In genomic region chr17:32160526-32160925, GRCh38 we compare ENCODE assay signal across 20 cellular contexts.
"Had no signal": no experiment of that assay in that cellular context is flagged by ENCODE, and none has a peak within 500 bp of the region (broad histone marks: within the 10 kb centered on the region; RNA-seq: fewer than 3 reads in every experiment).

No MANE protein-coding gene starts in this region.

- H3K9me3 Mint-ChIP-seq: activated CD4-positive, alpha-beta T cell treated with anti-CD3 and anti-CD28 coated beads, Interleukin-2, amount 10 ng/mL, durations not matched to agents 7 days and 5 days; activated naive CD4-positive, alpha-beta T cell treated with anti-CD3 and anti-CD28 coated beads, Interleukin-2, amount 50 U/mL, for 24 hours; dendritic cell treated with granulocyte-macrophage colony-stimulating factor and Interleukin-4, amounts not matched to agents 40 ng/mL and 50 ng/mL, for 4 days had no signal

- H3K4me3 Mint-ChIP-seq: activated CD4-positive, alpha-beta T cell treated with anti-CD3 and anti-CD28 coated beads, Interleukin-2, amount 10 ng/mL, durations not matched to agents 7 days and 5 days; activated naive CD4-positive, alpha-beta T cell treated with anti-CD3 and anti-CD28 coated beads, Interleukin-2, amount 50 U/mL, for 24 hours; dendritic cell treated with granulocyte-macrophage colony-stimulating factor and Interleukin-4, amounts not matched to agents 40 ng/mL and 50 ng/mL, for 4 days; nephron progenitor cell had no signal

- ATAC-seq: activated CD4-positive, CD25-positive, alpha-beta regulatory T cell treated with anti-CD3 and anti-CD28 coated beads, Interleukin-2, amount 50 U/mL, for 24 hours; stimulated activated naive CD8-positive, alpha-beta T cell treated with anti-CD3 and anti-CD28 coated beads, Interleukin-15, Interleukin-2, amounts not matched to agents 100 U/mL and 50 U/mL, for 24 hours had no signal

- H3K27me3 Mint-ChIP-seq: activated CD4-positive, alpha-beta T cell treated with anti-CD3 and anti-CD28 coated beads, Interleukin-2, amount 10 ng/mL, durations not matched to agents 7 days and 5 days; activated naive CD4-positive, alpha-beta T cell treated with anti-CD3 and anti-CD28 coated beads, Interleukin-2, amount 50 U/mL, for 24 hours; dendritic cell treated with granulocyte-macrophage colony-stimulating factor and Interleukin-4, amounts not matched to agents 40 ng/mL and 50 ng/mL, for 4 days had no signal

- H3K27ac ChIP-seq: ascending aorta, transverse colon had no signal

- H3K36me3 ChIP-seq: transverse colon had no signal

- H3K4me1 Mint-ChIP-seq: activated CD4-positive, alpha-beta T cell treated with anti-CD3 and anti-CD28 coated beads, Interleukin-2, amount 10 ng/mL, durations not matched to agents 7 days and 5 days; nephron progenitor cell had no signal

- H3K27me3 ChIP-seq: ascending aorta, transverse colon had no signal

- DNase-seq: activated CD4-positive, alpha-beta T cell treated with anti-CD3 and anti-CD28 coated beads, Interleukin-2, amount 10 ng/mL, durations not matched to agents 7 days and 5 days; activated CD8-positive, alpha-beta memory T cell treated with anti-CD3 and anti-CD28 coated beads for 24 hours; activated CD8-positive, alpha-beta memory T cell treated with anti-CD3 and anti-CD28 coated beads, Interleukin-2, amount 50 U/mL, for 48 hours; activated effector memory CD4-positive, alpha-beta T cell treated with anti-CD3 and anti-CD28 coated beads, Interleukin-2, amount 50 U/mL, for 16 hours; activated T-cell treated with anti-CD3 and anti-CD28 coated beads, Interleukin-2, amount 50 U/mL, for 48 hours; effector memory CD4-positive, alpha-beta T cell; foreskin fibroblast; glutamatergic neuron; islet precursor cell; mammary epithelial cell; nephron progenitor cell; occipital lobe; retina; stimulated activated naive CD8-positive, alpha-beta T cell treated with anti-CD3 and anti-CD28 coated beads, Interleukin-15, Interleukin-2, amounts not matched to agents 100 U/mL and 50 U/mL, for 24 hours; T1000; transverse colon had no signal

- H3K27ac Mint-ChIP-seq: activated CD4-positive, alpha-beta T cell treated with anti-CD3 and anti-CD28 coated beads, Interleukin-2, amount 10 ng/mL, durations not matched to agents 7 days and 5 days; activated naive CD4-positive, alpha-beta T cell treated with anti-CD3 and anti-CD28 coated beads, Interleukin-2, amount 50 U/mL, for 24 hours; dendritic cell treated with granulocyte-macrophage colony-stimulating factor and Interleukin-4, amounts not matched to agents 40 ng/mL and 50 ng/mL, for 4 days; nephron progenitor cell had no signal

- H3K4me3 ChIP-seq: ascending aorta, transverse colon had no signal

- H3K9me3 ChIP-seq: ascending aorta, transverse colon had no signal
